18 cellular contexts compared by ENCODE assay signal in genomic region chr1:221911714-221912113, GRCh38.
A peak's percentile ranks its signal among the peaks of the same experiment; 100 is the strongest.
DNase-seq lines count a peak whose midpoint lies in the region; ATAC-seq and TF ChIP-seq lines count a peak whose summit lies in the region.
"Had no signal": no experiment of that assay in that cellular context is flagged by ENCODE, and none has a peak within 500 bp of the region (broad histone marks: within the 10 kb centered on the region; RNA-seq: fewer than 3 reads in every experiment).

No MANE protein-coding gene starts in this region.

- H3K27me3 ChIP-seq in left ventricle myocardium inferior (ENCODE audit: low read depth), result peaks cover 3% of the 10 kb centered on the region
- H3K27me3 ChIP-seq in effector memory CD4-positive, alpha-beta T cell (replicated peaks; ENCODE audit: control insufficient read depth, insufficient read depth, low read length, poor library complexity, severe bottlenecking), result no peaks in the 10 kb centered on the region
- H3K27me3 ChIP-seq: esophagus muscularis mucosa, pancreas, uterus had no signal

- DNase-seq in GM12865 (ENCODE audit: low read depth) (peak; percentile 65), left ventricle myocardium inferior (no peak), HUDEP-2 (lab: John Stamatoyannopoulos, UW; ENCODE audit: unreplicated experiment in 76 of 76) (no peak)
- no peak for DNase-seq in effector memory CD4-positive, alpha-beta T cell
- no peak for DNase-seq in stimulated activated CD4-positive, alpha-beta T cell treated with anti-CD3 and anti-CD28 coated beads, Interleukin-2, amount 100 ng/mL, for 24 hours
- DNase-seq: activated effector memory CD4-positive, alpha-beta T cell treated with Interleukin-2 at 50 U/mL for 16 hours; anterior cingulate cortex; NCI-H1105 treated with DMSO at 0.1 percent for 48 hours; NCI-H2227 treated with DMSO at 0.1 percent for 48 hours; pancreas; uterus had no signal

- TF ChIP-seq CTCF in GM12865 (IDR thresholded peaks at IDR 0.05; ENCODE audit: insufficient read depth, low read depth, low read length, missing control alignments), result no peak
- no peak for TF ChIP-seq CTCF in left ventricle myocardium inferior (IDR thresholded peaks at IDR 0.05; ENCODE audit: borderline replicate concordance)

- no peak overlapping the region for H3K27ac ChIP-seq in left ventricle myocardium inferior (replicated peaks)
- H3K27ac ChIP-seq in effector memory CD4-positive, alpha-beta T cell (ENCODE audit: insufficient read depth, low read length, poor library complexity, severe bottlenecking), result no peak overlapping the region
- H3K27ac ChIP-seq: esophagus muscularis mucosa, pancreas, SK-N-MC, uterus had no signal

- ATAC-seq in GM19324 (IDR thresholded peaks at IDR 0.05; ENCODE audit: low FRiP score, unreplicated experiment), result peak; percentile 45
- peak; percentile 57 for ATAC-seq in HG02759 (IDR thresholded peaks at IDR 0.05; ENCODE audit: unreplicated experiment)
- ATAC-seq in HG03571 (IDR thresholded peaks at IDR 0.05; ENCODE audit: unreplicated experiment), result peak; percentile 61
- ATAC-seq: GM23338, pancreas had no signal

- H3K36me3 ChIP-seq in left ventricle myocardium inferior, result no peaks in the 10 kb centered on the region
- H3K36me3 ChIP-seq in effector memory CD4-positive, alpha-beta T cell (ENCODE audit: control insufficient read depth, insufficient read depth, low read length), result no peaks in the 10 kb centered on the region
- H3K36me3 ChIP-seq: esophagus muscularis mucosa, pancreas, uterus had no signal

- H3K4me3 ChIP-seq in GM12865 (ENCODE audit: low read depth, low read length) (no peak overlapping the region), left ventricle myocardium inferior (no peak overlapping the region)
- H3K4me3 ChIP-seq in effector memory CD4-positive, alpha-beta T cell (ENCODE audit: insufficient read depth, low read depth, low read length, poor library complexity, severe bottlenecking), result no peak overlapping the region
- H3K4me3 ChIP-seq: esophagus muscularis mucosa, GM23338, pancreas, SK-N-MC, smooth muscle cell, uterus had no signal

- intact Hi-C loops in left ventricle myocardium inferior (cut with micrococcal nuclease), result no loop called here

- H3K4me1 ChIP-seq in left ventricle myocardium inferior, result no peaks in the 10 kb centered on the region
- H3K4me1 ChIP-seq in effector memory CD4-positive, alpha-beta T cell (ENCODE audit: control insufficient read depth, insufficient read depth, low read length, poor library complexity, severe bottlenecking), result no peaks in the 10 kb centered on the region
- H3K4me1 ChIP-seq: esophagus muscularis mucosa, pancreas, uterus had no signal

- H3K9me3 ChIP-seq in left ventricle myocardium inferior (replicated peaks), result no peaks in the 10 kb centered on the region
- no peaks in the 10 kb centered on the region for H3K9me3 ChIP-seq in effector memory CD4-positive, alpha-beta T cell (ENCODE audit: control insufficient read depth, low read length)
- H3K9me3 ChIP-seq: esophagus muscularis mucosa, pancreas, uterus had no signal
